Comparison of ENCODE assay signal across 1 cellular context in genomic region chr20:64052987-64053840, GRCh38.
TF ChIP-seq lines count a peak whose summit lies in the region.

No MANE protein-coding gene starts in this region.

TF ChIP-seq in HepG2, 621 proteins besides CTCF, POLR2A, EP300 and RAD21 (continued from another document and continues in another):
- TF ChIP-seq ZNF513 (CRISPR knock-in tag; conservative IDR thresholded peaks at IDR 0.05) (no peak), ZNF75D (CRISPR knock-in tag; IDR thresholded peaks at IDR 0.05; ENCODE audit: borderline replicate concordance) (no peak), ZNF510 (CRISPR knock-in tag; IDR thresholded peaks at IDR 0.05; ENCODE audit: low read depth) (peak; percentile 64; the same call in 1 of the 2 replicates), HNF4G (IDR thresholded peaks at IDR 0.05; ENCODE audit: borderline replicate concordance, low read depth, low read length) (no peak; the same call in 1 of the 2 replicates), HNF4G (CRISPR knock-in tag; IDR thresholded peaks at IDR 0.05; ENCODE audit: borderline replicate concordance, low read depth) (peak; percentile 47; the same call in 1 of the 2 replicates), MYPOP (CRISPR knock-in tag; IDR thresholded peaks at IDR 0.05) (peak; percentile 62; the same call in 1 of the 2 replicates), ZNF609 (CRISPR knock-in tag; IDR thresholded peaks at IDR 0.05; ENCODE audit: borderline replicate concordance) (peak; percentile 38; the same call in 1 of the 2 replicates), THAP11 (CRISPR knock-in tag; IDR thresholded peaks at IDR 0.05) (0 out of 2 replicates have a peak, but pooled peaks have one; percentile 29), ZNF891 (CRISPR knock-in tag; IDR thresholded peaks at IDR 0.05) (peak; percentile 82), AHDC1 (CRISPR knock-in tag; IDR thresholded peaks at IDR 0.05; ENCODE audit: borderline replicate concordance) (no peak), PBX3 (CRISPR knock-in tag; IDR thresholded peaks at IDR 0.05; ENCODE audit: borderline replicate concordance) (no peak), ZNF766 (CRISPR knock-in tag; IDR thresholded peaks at IDR 0.05; ENCODE audit: borderline replicate concordance) (0 out of 2 replicates have a peak, but pooled peaks have one; percentile 22), ZNF784 (CRISPR knock-in tag; IDR thresholded peaks at IDR 0.05; ENCODE audit: borderline replicate concordance) (no peak), ZNF546 (CRISPR knock-in tag; conservative IDR thresholded peaks at IDR 0.05) (peak; percentile 97), DBP (CRISPR knock-in tag; IDR thresholded peaks at IDR 0.05; ENCODE audit: not compliant biosample characterization) (no peak), KDM2A (CRISPR knock-in tag; IDR thresholded peaks at IDR 0.05; ENCODE audit: borderline replicate concordance, low read depth) (peak; percentile 82), ZNF616 (CRISPR knock-in tag; IDR thresholded peaks at IDR 0.05; ENCODE audit: low read depth) (peak; percentile 96), ZNF34 (CRISPR knock-in tag; IDR thresholded peaks at IDR 0.05; ENCODE audit: borderline replicate concordance) (no peak; the same call in 1 of the 2 replicates), ZNF570 (CRISPR knock-in tag; IDR thresholded peaks at IDR 0.05; ENCODE audit: borderline replicate concordance) (no peak), ZFP36L1 (CRISPR knock-in tag; IDR thresholded peaks at IDR 0.05) (no peak), CREB3 (CRISPR knock-in tag; IDR thresholded peaks at IDR 0.05) (no peak), ZNF430 (CRISPR knock-in tag; IDR thresholded peaks at IDR 0.05) (no peak), FOXJ3 (CRISPR knock-in tag; IDR thresholded peaks at IDR 0.05; ENCODE audit: borderline replicate concordance) (no peak), PRDM15 (CRISPR knock-in tag; IDR thresholded peaks at IDR 0.05) (peak; percentile 88), NONO (IDR thresholded peaks at IDR 0.05) (no peak), NONO (CRISPR knock-in tag; conservative IDR thresholded peaks at IDR 0.05) (peak; percentile 86), THRA (CRISPR knock-in tag; IDR thresholded peaks at IDR 0.05; ENCODE audit: borderline replicate concordance) (peak; percentile 74; the same call in 1 of the 2 replicates)
